ENCODE assay signal across 1 cellular context in the genomic region with DNA sequence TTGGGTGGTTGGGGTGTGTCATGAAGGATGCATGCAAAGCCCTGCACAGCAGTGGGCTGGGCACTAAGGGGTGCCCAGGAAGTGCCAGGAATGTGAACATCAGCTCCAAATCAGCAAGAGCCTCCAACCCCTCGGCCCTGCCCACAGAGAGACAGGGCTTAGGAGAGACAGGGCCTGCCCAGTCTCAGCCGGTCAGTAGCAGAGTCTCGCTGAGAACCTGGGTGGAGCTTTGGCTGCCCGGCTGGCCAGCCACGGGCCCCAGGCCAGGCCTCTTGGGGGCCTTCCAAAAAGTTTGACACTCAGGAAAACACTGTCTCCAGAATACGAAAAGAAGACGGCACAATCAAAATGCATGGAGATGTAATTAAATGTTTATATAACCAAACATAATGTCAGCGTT.
TF ChIP-seq lines count a peak whose summit lies in the region.

No MANE protein-coding gene starts in this region.

TF ChIP-seq in IMR-90, 13 proteins besides CTCF, POLR2A, EP300 and RAD21:
- TF ChIP-seq, protein P1, sequence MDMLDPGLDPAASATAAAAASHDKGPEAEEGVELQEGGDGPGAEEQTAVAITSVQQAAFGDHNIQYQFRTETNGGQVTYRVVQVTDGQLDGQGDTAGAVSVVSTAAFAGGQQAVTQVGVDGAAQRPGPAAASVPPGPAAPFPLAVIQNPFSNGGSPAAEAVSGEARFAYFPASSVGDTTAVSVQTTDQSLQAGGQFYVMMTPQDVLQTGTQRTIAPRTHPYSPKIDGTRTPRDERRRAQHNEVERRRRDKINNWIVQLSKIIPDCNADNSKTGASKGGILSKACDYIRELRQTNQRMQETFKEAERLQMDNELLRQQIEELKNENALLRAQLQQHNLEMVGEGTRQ (IDR thresholded peaks at IDR 0.05; ENCODE audit: low read depth, low read length) = no peak
TF ChIP-seq in IMR-90: peak in this region for 0.
